ENCODE assay signal across 23 cellular contexts in the genomic region with DNA sequence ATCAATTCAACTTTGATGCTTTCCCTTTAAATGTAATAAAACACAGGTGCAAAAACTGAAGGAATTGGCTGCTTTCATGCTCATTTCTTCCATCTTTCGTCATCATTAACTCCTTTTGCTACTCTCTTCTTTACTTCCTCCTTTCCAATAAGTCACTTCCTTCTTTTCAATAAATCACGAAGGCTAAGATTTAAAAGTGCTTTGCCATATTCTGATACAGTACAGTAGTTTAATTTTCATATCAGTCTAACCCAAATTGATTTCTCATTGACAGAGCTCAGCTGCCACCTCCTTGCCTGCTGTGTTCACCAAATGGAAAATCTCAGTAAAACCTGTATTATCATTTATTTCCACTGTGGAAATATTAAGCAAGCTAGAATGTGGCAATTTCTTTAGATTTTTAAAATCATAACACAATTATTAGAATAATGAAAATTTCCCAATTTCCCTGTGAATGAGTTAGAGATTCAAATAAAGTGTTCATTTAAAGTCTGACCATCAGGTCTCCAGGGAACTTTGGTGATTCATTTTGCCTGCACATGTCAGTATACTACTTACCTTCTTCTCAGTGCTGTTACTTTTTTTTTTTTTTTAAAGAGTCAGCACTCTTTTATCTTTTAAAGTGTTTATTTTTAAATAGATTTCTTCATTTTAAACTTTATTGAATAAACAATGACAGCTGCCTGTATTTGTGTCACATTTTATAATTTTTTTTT. TPM values are rescaled to one million over a fixed set of nuclear protein-coding genes. Genes with fewer than 3 reads are reported as not detected.
DNase-seq lines count a peak whose midpoint lies in the region; ATAC-seq lines count a peak whose summit lies in the region.
"Had no signal": no experiment of that assay in that cellular context is flagged by ENCODE, and none has a peak within 500 bp of the region (broad histone marks: within the 10 kb centered on the region; RNA-seq: fewer than 3 reads in every experiment).

No MANE protein-coding gene starts in this region.

- H3K9me3 Mint-ChIP-seq in activated CD8-positive, alpha-beta memory T cell treated with anti-CD3 and anti-CD28 coated beads, Interleukin-2, amount 10 ng/mL, durations not matched to agents 7 days and 5 days (ENCODE audit: low read depth) = no peaks in the 10 kb centered on the region
- no peaks in the 10 kb centered on the region for H3K9me3 Mint-ChIP-seq in activated naive CD8-positive, alpha-beta T cell treated with anti-CD3 and anti-CD28 coated beads, Interleukin-2, amount 50 U/mL, for 24 hours
- no peaks in the 10 kb centered on the region for H3K9me3 Mint-ChIP-seq in stimulated activated memory B cell treated with anti-CD40 and anti-IgM and Interleukin-4, amounts not matched to agents 10 μg/mL and 1 μg/mL and 100 μg/mL, for 72 hours
- H3K9me3 Mint-ChIP-seq in stimulated activated effector memory CD8-positive, alpha-beta T cell treated with anti-CD3 and anti-CD28 coated beads, Interleukin-12 subunit alpha, Interleukin-12 subunit beta, amount 100 ng/mL, for 72 hours = no peaks in the 10 kb centered on the region
- H3K9me3 Mint-ChIP-seq: activated CD4-positive, alpha-beta T cell treated with anti-CD3 and anti-CD28 coated beads, Interleukin-2, amount 10 ng/mL, durations not matched to agents 24 days and 14 days; central memory CD8-positive, alpha-beta T cell; T-helper 2 cell treated with Interferon-gamma antibody and Interleukin-4, amounts not matched to agents 5 μg/mL and 100 μg/mL, for 36 hours had no signal

- peaks cover 7% of the 10 kb centered on the region for H3K27me3 Mint-ChIP-seq in activated CD8-positive, alpha-beta memory T cell treated with anti-CD3 and anti-CD28 coated beads, Interleukin-2, amount 10 ng/mL, durations not matched to agents 7 days and 5 days
- H3K27me3 Mint-ChIP-seq in activated naive CD8-positive, alpha-beta T cell treated with anti-CD3 and anti-CD28 coated beads, Interleukin-2, amount 50 U/mL, for 24 hours = peaks cover 1% of the 10 kb centered on the region
- H3K27me3 Mint-ChIP-seq in stimulated activated memory B cell treated with anti-CD40 and anti-IgM and Interleukin-4, amounts not matched to agents 10 μg/mL and 1 μg/mL and 100 μg/mL, for 72 hours = no peaks in the 10 kb centered on the region
- H3K27me3 Mint-ChIP-seq: activated CD4-positive, alpha-beta T cell treated with anti-CD3 and anti-CD28 coated beads, Interleukin-2, amount 10 ng/mL, durations not matched to agents 24 days and 14 days; central memory CD8-positive, alpha-beta T cell; progenitor cell of endocrine pancreas had no signal

- H3K4me1 Mint-ChIP-seq in activated CD8-positive, alpha-beta memory T cell treated with anti-CD3 and anti-CD28 coated beads, Interleukin-2, amount 10 ng/mL, durations not matched to agents 7 days and 5 days = peaks cover 2% of the 10 kb centered on the region
- peaks cover 11% of the 10 kb centered on the region for H3K4me1 Mint-ChIP-seq in activated naive CD8-positive, alpha-beta T cell treated with anti-CD3 and anti-CD28 coated beads, Interleukin-2, amount 50 U/mL, for 24 hours
- H3K4me1 Mint-ChIP-seq in stimulated activated memory B cell treated with anti-CD40 and anti-IgM and Interleukin-4, amounts not matched to agents 10 μg/mL and 1 μg/mL and 100 μg/mL, for 72 hours = peaks cover 10% of the 10 kb centered on the region
- H3K4me1 Mint-ChIP-seq in stimulated activated effector memory CD8-positive, alpha-beta T cell treated with anti-CD3 and anti-CD28 coated beads, Interleukin-12 subunit alpha, Interleukin-12 subunit beta, amount 100 ng/mL, for 72 hours = no peaks in the 10 kb centered on the region
- H3K4me1 Mint-ChIP-seq: central memory CD8-positive, alpha-beta T cell had no signal

- no peak overlapping the region for H3K4me3 Mint-ChIP-seq in activated CD8-positive, alpha-beta memory T cell treated with anti-CD3 and anti-CD28 coated beads, Interleukin-2, amount 10 ng/mL, durations not matched to agents 7 days and 5 days
- no peak overlapping the region for H3K4me3 Mint-ChIP-seq in activated naive CD8-positive, alpha-beta T cell treated with anti-CD3 and anti-CD28 coated beads, Interleukin-2, amount 50 U/mL, for 24 hours
- H3K4me3 Mint-ChIP-seq in stimulated activated memory B cell treated with anti-CD40 and anti-IgM and Interleukin-4, amounts not matched to agents 10 μg/mL and 1 μg/mL and 100 μg/mL, for 72 hours = peak overlapping the region; percentile 40
- H3K4me3 Mint-ChIP-seq in stimulated activated effector memory CD8-positive, alpha-beta T cell treated with anti-CD3 and anti-CD28 coated beads, Interleukin-12 subunit alpha, Interleukin-12 subunit beta, amount 100 ng/mL, for 72 hours = no peak overlapping the region
- H3K4me3 Mint-ChIP-seq: activated CD4-positive, alpha-beta T cell treated with anti-CD3 and anti-CD28 coated beads, Interleukin-2, amount 10 ng/mL, durations not matched to agents 24 days and 14 days; central memory CD8-positive, alpha-beta T cell; T-helper 2 cell treated with Interferon-gamma antibody and Interleukin-4, amounts not matched to agents 5 μg/mL and 100 μg/mL, for 36 hours had no signal

- DNase-seq in activated CD8-positive, alpha-beta memory T cell treated with anti-CD3 and anti-CD28 coated beads, Interleukin-2, amount 10 ng/mL, durations not matched to agents 7 days and 5 days = no peak
- no peak for DNase-seq in activated CD8-positive, alpha-beta memory T cell treated with anti-CD3 and anti-CD28 coated beads, Interleukin-2, amount 50 U/mL, for 48 hours
- DNase-seq in NOMO-1 treated with DMSO at 0.1 percent for 48 hours (lab: John Stamatoyannopoulos, UW; ENCODE audit: unreplicated experiment) = peak; percentile 87
- no peak for DNase-seq in activated naive CD8-positive, alpha-beta T cell treated with anti-CD3 and anti-CD28 coated beads, Interleukin-2, amount 50 U/mL, for 24 hours
- DNase-seq in stimulated activated effector memory CD8-positive, alpha-beta T cell treated with anti-CD3 and anti-CD28 coated beads, Interleukin-12 subunit alpha, Interleukin-12 subunit beta, amount 100 ng/mL, for 72 hours (ENCODE audit: low spot score in 2 of 2) = no peak
- no peak for DNase-seq in globus pallidus (ENCODE audit: low spot score)
- DNase-seq: activated CD4-positive, alpha-beta T cell treated with anti-CD3 and anti-CD28 coated beads, Interleukin-2, amount 10 ng/mL, durations not matched to agents 24 days and 14 days; activated T-cell treated with anti-CD3 and anti-CD28 coated beads, Interleukin-2, amount 50 U/mL, for 48 hours; amniotic stem cell; left ventricle myocardium inferior; NCI-H146; NCI-H345; SHP77; spleen; stimulated activated naive CD4-positive, alpha-beta T cell had no signal

- peak overlapping the region; percentile 5 for H3K27ac Mint-ChIP-seq in activated CD8-positive, alpha-beta memory T cell treated with anti-CD3 and anti-CD28 coated beads, Interleukin-2, amount 10 ng/mL, durations not matched to agents 7 days and 5 days
- H3K27ac Mint-ChIP-seq in activated naive CD8-positive, alpha-beta T cell treated with anti-CD3 and anti-CD28 coated beads, Interleukin-2, amount 50 U/mL, for 24 hours = peak overlapping the region; percentile 29
- H3K27ac Mint-ChIP-seq in stimulated activated memory B cell treated with anti-CD40 and anti-IgM and Interleukin-4, amounts not matched to agents 10 μg/mL and 1 μg/mL and 100 μg/mL, for 72 hours = peak overlapping the region; percentile 3
- H3K27ac Mint-ChIP-seq in stimulated activated effector memory CD8-positive, alpha-beta T cell treated with anti-CD3 and anti-CD28 coated beads, Interleukin-12 subunit alpha, Interleukin-12 subunit beta, amount 100 ng/mL, for 72 hours = no peak overlapping the region
- H3K27ac Mint-ChIP-seq: activated CD4-positive, alpha-beta T cell treated with anti-CD3 and anti-CD28 coated beads, Interleukin-2, amount 10 ng/mL, durations not matched to agents 24 days and 14 days; progenitor cell of endocrine pancreas; T-helper 2 cell treated with Interferon-gamma antibody and Interleukin-4, amounts not matched to agents 5 μg/mL and 100 μg/mL, for 36 hours had no signal

- no peak for ATAC-seq in activated CD8-positive, alpha-beta memory T cell treated with anti-CD3 and anti-CD28 coated beads, Interleukin-2, amount 10 ng/mL, durations not matched to agents 7 days and 5 days
- peak; percentile 65 for ATAC-seq in activated naive CD8-positive, alpha-beta T cell treated with anti-CD3 and anti-CD28 coated beads, Interleukin-2, amount 50 U/mL, for 24 hours
- ATAC-seq in stimulated activated memory B cell treated with anti-CD40 and anti-IgM and Interleukin-4, amounts not matched to agents 10 μg/mL and 1 μg/mL and 100 μg/mL, for 72 hours = peak; percentile 27
- no peak for ATAC-seq in HG03039 (IDR thresholded peaks at IDR 0.05; ENCODE audit: unreplicated experiment)
- no peak for ATAC-seq in stimulated activated effector memory CD8-positive, alpha-beta T cell treated with anti-CD3 and anti-CD28 coated beads, Interleukin-12 subunit alpha, Interleukin-12 subunit beta, amount 100 ng/mL, for 72 hours
- ATAC-seq: A549 had no signal

- CTCF ChIA-PET in activated CD8-positive, alpha-beta memory T cell treated with anti-CD3 and anti-CD28 coated beads, Interleukin-2, amount 10 ng/mL, durations not matched to agents 7 days and 5 days (lab: Charles Lee) = no interaction called here

- H3K36me3 Mint-ChIP-seq in activated CD8-positive, alpha-beta memory T cell treated with anti-CD3 and anti-CD28 coated beads, Interleukin-2, amount 10 ng/mL, durations not matched to agents 7 days and 5 days = no peaks in the 10 kb centered on the region
- no peaks in the 10 kb centered on the region for H3K36me3 Mint-ChIP-seq in activated naive CD8-positive, alpha-beta T cell treated with anti-CD3 and anti-CD28 coated beads, Interleukin-2, amount 50 U/mL, for 24 hours (ENCODE audit: low read depth)
- no peaks in the 10 kb centered on the region for H3K36me3 Mint-ChIP-seq in stimulated activated memory B cell treated with anti-CD40 and anti-IgM and Interleukin-4, amounts not matched to agents 10 μg/mL and 1 μg/mL and 100 μg/mL, for 72 hours
- no peaks in the 10 kb centered on the region for H3K36me3 Mint-ChIP-seq in stimulated activated effector memory CD8-positive, alpha-beta T cell treated with anti-CD3 and anti-CD28 coated beads, Interleukin-12 subunit alpha, Interleukin-12 subunit beta, amount 100 ng/mL, for 72 hours

RNA-seq across cellular contexts. Expression of a gene that starts 41.6 kb away (rescaled TPM):
- total RNA-seq in activated CD8-positive, alpha-beta memory T cell treated with anti-CD3 and anti-CD28 coated beads, Interleukin-2, amount 10 ng/mL, durations not matched to agents 7 days and 5 days = not detected
- total RNA-seq: activated CD4-positive, alpha-beta T cell treated with anti-CD3 and anti-CD28 coated beads, Interleukin-2, amount 10 ng/mL, durations not matched to agents 24 days and 14 days; Daoy; frontal cortex; left ventricle myocardium inferior had no signal

RNA-seq across cellular contexts. Expression of a gene that starts 55.5 kb away (rescaled TPM):
- total RNA-seq in activated CD8-positive, alpha-beta memory T cell treated with anti-CD3 and anti-CD28 coated beads, Interleukin-2, amount 10 ng/mL, durations not matched to agents 7 days and 5 days = 10 to 100 TPM; 28.7 to 42.8 TPM

Comparison
In these comparisons a context has a peak if more than half of its experiments do, and no peak if none do; other contexts are left out.
1. ATAC-seq: peak in activated naive CD8-positive, alpha-beta T cell treated with anti-CD3 and anti-CD28 coated beads, Interleukin-2, amount 50 U/mL, for 24 hours (single experiment) and stimulated activated memory B cell treated with anti-CD40 and anti-IgM and Interleukin-4, amounts not matched to agents 10 μg/mL and 1 μg/mL and 100 μg/mL, for 72 hours (single experiment); none in activated CD8-positive, alpha-beta memory T cell treated with anti-CD3 and anti-CD28 coated beads, Interleukin-2, amount 10 ng/mL, durations not matched to agents 7 days and 5 days (single experiment), HG03039 (single experiment) and stimulated activated effector memory CD8-positive, alpha-beta T cell treated with anti-CD3 and anti-CD28 coated beads, Interleukin-12 subunit alpha, Interleukin-12 subunit beta, amount 100 ng/mL, for 72 hours (single experiment).